Comparison of ENCODE assay signal across 16 cellular contexts in genomic region chr3:127803619-127804018, GRCh38. TPM values are rescaled to one million over a fixed set of nuclear protein-coding genes. Genes with fewer than 3 reads are reported as not detected.
A peak's percentile ranks its signal among the peaks of the same experiment; 100 is the strongest.
DNase-seq lines count a peak whose midpoint lies in the region; ATAC-seq and TF ChIP-seq lines count a peak whose summit lies in the region.
"Had no signal": no experiment of that assay in that cellular context is flagged by ENCODE, and none has a peak within 500 bp of the region (broad histone marks: within the 10 kb centered on the region; RNA-seq: fewer than 3 reads in every experiment).

No MANE protein-coding gene starts in this region.

- TF ChIP-seq CTCF in RWPE2 (IDR thresholded peaks at IDR 0.05; ENCODE audit: poor library complexity, severe bottlenecking), result no peak

- peaks cover under 1% of the 10 kb centered on the region in 2 donors for H3K27me3 Mint-ChIP-seq in CD4-positive, alpha-beta memory T cell

- no peak overlapping the region for H3K4me3 ChIP-seq in RWPE2 (ENCODE audit: severe bottlenecking)
- H3K4me3 ChIP-seq in skeletal muscle cell (ENCODE audit: low read depth, low read length), result no peak overlapping the region
- no peak overlapping the region for H3K4me3 ChIP-seq in CD4-positive, alpha-beta memory T cell (ENCODE audit: low read length in 2 of 2)
- H3K4me3 ChIP-seq: cardiac muscle cell, hepatocyte, tibial artery had no signal

- H3K27me3 ChIP-seq in RWPE2 (ENCODE audit: insufficient read depth, poor library complexity, severe bottlenecking), result no peaks in the 10 kb centered on the region
- no peaks in the 10 kb centered on the region for H3K27me3 ChIP-seq in CD4-positive, alpha-beta memory T cell (ENCODE audit: insufficient read depth, low read length)
- H3K27me3 ChIP-seq: cardiac muscle cell, hepatocyte, tibial artery had no signal

- H3K9me3 Mint-ChIP-seq in CD4-positive, alpha-beta memory T cell, result no peaks in the 10 kb centered on the region
- H3K9me3 Mint-ChIP-seq: nephron; T-helper 2 cell treated with Interferon-gamma antibody and Interleukin-4, amounts not matched to agents 5 μg/mL and 100 μg/mL, for 36 hours had no signal

- no peaks in the 10 kb centered on the region for H3K36me3 Mint-ChIP-seq in CD4-positive, alpha-beta memory T cell

- peak; percentile 85 for ATAC-seq in RWPE2 (ENCODE audit: low read depth)
- ATAC-seq in Right ventricle myocardium superior (ENCODE audit: poor library complexity), result no peak
- ATAC-seq: HepG2 had no signal

- no peak overlapping the region for H3K27ac Mint-ChIP-seq in CD4-positive, alpha-beta memory T cell
- H3K27ac Mint-ChIP-seq: nephron; T-helper 2 cell treated with Interferon-gamma antibody and Interleukin-4, amounts not matched to agents 5 μg/mL and 100 μg/mL, for 36 hours had no signal

- DNase-seq in GM03348 (ENCODE audit: low spot score), result peak; percentile 80
- no peak for DNase-seq in RWPE2 (ENCODE audit: low spot score)
- DNase-seq in fibroblast of peridontal ligament (ENCODE audit: extremely low read depth), result peak; percentile 91
- DNase-seq in skeletal muscle cell (ENCODE audit: low read depth), result peak; percentile 83
- no peak for DNase-seq in Right ventricle myocardium superior
- DNase-seq in ureter (ENCODE audit: low spot score), result no peak
- no peak for DNase-seq in CD4-positive, alpha-beta memory T cell
- DNase-seq in NCI-H526 (lab: John Stamatoyannopoulos, UW), result no peak
- DNase-seq: NCI-H446; stimulated activated CD4-positive, alpha-beta T cell treated with anti-CD3 and anti-CD28 coated beads, Interleukin-4, amount 100 ng/mL, for 4 hours; tibial artery had no signal

- peaks cover 39% of the 10 kb centered on the region for H3K4me1 ChIP-seq in RWPE2 (ENCODE audit: insufficient read depth, poor library complexity, severe bottlenecking)
- no peaks in the 10 kb centered on the region for H3K4me1 ChIP-seq in CD4-positive, alpha-beta memory T cell (ENCODE audit: insufficient read depth, low read length)

- intact Hi-C loops in Right ventricle myocardium superior (cut with DNase I), result no loop called here
- intact Hi-C loops in CD4-positive, alpha-beta memory T cell (cut with micrococcal nuclease), result no loop called here

- no peak overlapping the region for H3K4me3 Mint-ChIP-seq in CD4-positive, alpha-beta memory T cell
- H3K4me3 Mint-ChIP-seq: nephron; T-helper 2 cell treated with Interferon-gamma antibody and Interleukin-4, amounts not matched to agents 5 μg/mL and 100 μg/mL, for 36 hours had no signal

- CTCF ChIA-PET in CD4-positive, alpha-beta memory T cell (lab: Charles Lee; ENCODE audit: partially characterized antibody), result no interaction called here

- peak overlapping the region; percentile 76 for H3K27ac ChIP-seq in RWPE2 (ENCODE audit: poor library complexity, severe bottlenecking)
- no peak overlapping the region for H3K27ac ChIP-seq in CD4-positive, alpha-beta memory T cell (ENCODE audit: low read depth, low read length)
- H3K27ac ChIP-seq: cardiac muscle cell, hepatocyte, tibial artery had no signal

- peaks cover 4 to 10% (median 6%) of the 10 kb centered on the region in 4 donors for H3K4me1 Mint-ChIP-seq in CD4-positive, alpha-beta memory T cell

- POLR2A ChIA-PET in CD4-positive, alpha-beta memory T cell (lab: Charles Lee; ENCODE audit: partially characterized antibody), result no interaction called here

- peaks cover 10% of the 10 kb centered on the region; the same call in 1 of the 2 replicates for H3K36me3 ChIP-seq in RWPE2 (ENCODE audit: low read depth)
- no peaks in the 10 kb centered on the region for H3K36me3 ChIP-seq in CD4-positive, alpha-beta memory T cell (ENCODE audit: insufficient read depth, low read length)
- H3K36me3 ChIP-seq: cardiac muscle cell had no signal

- H3K9me3 ChIP-seq in RWPE2 (ENCODE audit: severe bottlenecking), result no peaks in the 10 kb centered on the region
- no peaks in the 10 kb centered on the region for H3K9me3 ChIP-seq in CD4-positive, alpha-beta memory T cell (ENCODE audit: control insufficient read depth in 1 of 2, low read length in 2 of 2)
- H3K9me3 ChIP-seq: tibial artery had no signal

RNA-seq across cellular contexts. Expression of gene MGLL, which starts 18.7 kb away (rescaled TPM):
- 83.5 TPM for total RNA-seq in Right ventricle myocardium superior
- total RNA-seq in ureter, result 75.1 TPM
- total RNA-seq in CD4-positive, alpha-beta memory T cell, result 1 to 10 TPM; 2.4 to 4.8 TPM
- polyA plus RNA-seq in CD4-positive, alpha-beta memory T cell, result 1 to 10 TPM in 1 of 2 donors, under 1 TPM in 1; 0.77 to 2.2 TPM
- total RNA-seq: HepG2 had no signal
- polyA plus RNA-seq: HepG2 had no signal

Comparison
In these comparisons a context has a peak if more than half of its experiments do, and no peak if none do; other contexts are left out.
1. DNase-seq: peak in GM03348 (single experiment), fibroblast of peridontal ligament (single experiment) and skeletal muscle cell (single experiment); none in RWPE2 (single experiment), Right ventricle myocardium superior (single experiment), ureter (single experiment), CD4-positive, alpha-beta memory T cell (0 of 5) and NCI-H526 (0 of 2).
2. RNA of gene MGLL, which starts 18.7 kb away (total RNA-seq): 83.5 TPM in Right ventricle myocardium superior (single experiment) and 75.1 TPM in ureter (single experiment); 2.4 to 4.8 TPM in CD4-positive, alpha-beta memory T cell; every median in the first group is over 10 times any median in the second.